8 cellular contexts compared by ENCODE assay signal in genomic region chr3:68007621-68008226, GRCh38.
DNase-seq lines count a peak whose midpoint lies in the region; ATAC-seq lines count a peak whose summit lies in the region.

No MANE protein-coding gene starts in this region.

- WGBS in ectodermal cell, 2 experiments, result 1% methylated on average over 36 of the region's 36 CpGs

- no peak overlapping the region for H3K27ac ChIP-seq in ectodermal cell (ENCODE audit: insufficient read depth, low read depth, low read length, poor library complexity, severe bottlenecking)

- no peak for ATAC-seq in esophagus mucosa

- no peaks in the 10 kb centered on the region for H3K36me3 ChIP-seq in ectodermal cell (ENCODE audit: control insufficient read depth, insufficient read depth, low read length)

- no peaks in the 10 kb centered on the region for H3K4me1 ChIP-seq in ectodermal cell (ENCODE audit: control insufficient read depth, insufficient read depth, low read length)

- DNase-seq in Ammon's horn (ENCODE audit: low spot score), result peak; percentile 39
- peak; percentile 9 for DNase-seq in activated CD4-positive, alpha-beta T cell treated with anti-CD3 and anti-CD28 coated beads for 1 hour
- DNase-seq in occipital lobe (lab: John Stamatoyannopoulos, UW), result peak; percentile 40
- no peak for DNase-seq in NCI-H2171 (lab: John Stamatoyannopoulos, UW)
- no peak for DNase-seq in OCI-M2 (lab: John Stamatoyannopoulos, UW; ENCODE audit: unreplicated experiment)
- no peak for DNase-seq in amniotic stem cell (lab: John Stamatoyannopoulos, UW)

- H3K9me3 ChIP-seq in ectodermal cell (ENCODE audit: control insufficient read depth, low read length), result no peaks in the 10 kb centered on the region

- peak overlapping the region; percentile 55 for H3K4me3 ChIP-seq in ectodermal cell (ENCODE audit: insufficient read depth, low read depth, low read length)

- peaks cover 22% of the 10 kb centered on the region for H3K27me3 ChIP-seq in ectodermal cell (ENCODE audit: control insufficient read depth, insufficient read depth, low read length, poor library complexity, severe bottlenecking)

Comparison
In these comparisons a context has a peak if more than half of its experiments do, and no peak if none do; other contexts are left out.
1. DNase-seq: peak in Ammon's horn (single experiment), activated CD4-positive, alpha-beta T cell treated with anti-CD3 and anti-CD28 coated beads for 1 hour (single experiment) and occipital lobe (single experiment); none in NCI-H2171 (single experiment), OCI-M2 (single experiment) and amniotic stem cell (single experiment).